In genomic region chr13:30114586-30115256, GRCh38 we compare ENCODE assay signal across 1 cellular context.
TF ChIP-seq lines count a peak whose summit lies in the region.

No MANE protein-coding gene starts in this region.

TF ChIP-seq in HepG2, 621 proteins besides CTCF, POLR2A, EP300 and RAD21 (continued from another document):
- TF ChIP-seq ZNF407 (CRISPR knock-in tag; IDR thresholded peaks at IDR 0.05; ENCODE audit: not compliant biosample characterization) (no peak), JDP2 (CRISPR knock-in tag; IDR thresholded peaks at IDR 0.05; ENCODE audit: borderline replicate concordance) (no peak)
